1 cellular context compared by ENCODE assay signal in the genomic region with DNA sequence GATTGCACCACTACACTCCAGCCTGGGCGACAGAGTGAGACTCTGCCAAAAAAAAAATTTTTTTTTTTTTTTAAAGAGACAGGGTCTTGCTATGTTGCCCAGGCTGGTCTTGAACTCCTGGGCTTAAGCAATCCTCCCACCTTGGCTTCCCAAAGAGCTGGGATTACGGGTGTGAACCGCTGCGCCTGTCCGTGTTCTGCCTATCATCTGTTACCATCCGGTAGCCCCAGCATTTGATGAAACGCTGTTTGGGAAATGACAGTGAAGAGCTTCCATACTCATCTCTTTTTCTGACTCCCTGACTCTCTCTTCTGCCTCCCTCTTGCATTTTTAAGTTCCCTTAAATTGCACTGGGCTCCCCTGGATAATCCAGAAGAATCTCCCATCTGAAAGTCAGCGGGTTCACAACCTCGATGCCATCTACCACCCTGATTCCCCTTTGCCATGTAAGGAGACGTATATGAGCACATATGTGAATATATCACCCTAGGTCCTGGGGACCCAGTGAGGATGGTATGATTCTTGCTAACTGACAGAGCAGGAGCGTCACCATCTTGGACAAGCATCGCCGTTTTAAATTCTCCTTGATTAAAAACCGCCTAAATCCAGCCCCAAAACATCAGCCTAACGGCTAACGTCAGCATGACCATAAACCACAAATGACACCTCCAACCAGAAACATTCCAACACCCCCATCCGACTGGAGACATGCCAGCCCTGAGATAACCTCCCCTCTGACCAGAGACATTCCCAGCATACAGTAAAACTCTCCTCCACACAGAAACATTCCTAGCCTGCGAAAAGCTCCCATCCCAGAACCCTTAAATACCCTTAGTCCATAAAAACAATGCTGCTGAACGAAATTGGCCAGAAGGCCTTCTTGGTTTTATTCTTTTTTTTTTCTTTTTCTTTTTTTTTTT.
TF ChIP-seq lines count a peak whose summit lies in the region.

No MANE protein-coding gene starts in this region.

TF ChIP-seq in K562, 482 proteins besides CTCF, POLR2A, EP300 and RAD21 (continued from another document and continues in another):
- TF ChIP-seq, protein P1, sequence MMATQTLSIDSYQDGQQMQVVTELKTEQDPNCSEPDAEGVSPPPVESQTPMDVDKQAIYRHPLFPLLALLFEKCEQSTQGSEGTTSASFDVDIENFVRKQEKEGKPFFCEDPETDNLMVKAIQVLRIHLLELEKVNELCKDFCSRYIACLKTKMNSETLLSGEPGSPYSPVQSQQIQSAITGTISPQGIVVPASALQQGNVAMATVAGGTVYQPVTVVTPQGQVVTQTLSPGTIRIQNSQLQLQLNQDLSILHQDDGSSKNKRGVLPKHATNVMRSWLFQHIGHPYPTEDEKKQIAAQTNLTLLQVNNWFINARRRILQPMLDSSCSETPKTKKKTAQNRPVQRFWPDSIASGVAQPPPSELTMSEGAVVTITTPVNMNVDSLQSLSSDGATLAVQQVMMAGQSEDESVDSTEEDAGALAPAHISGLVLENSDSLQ (IDR thresholded peaks at IDR 0.05) = peak; percentile 93
- TF ChIP-seq FUS (optimal IDR thresholded peaks at IDR 0.05; ENCODE audit: low read depth, low read length) (no peak), FOXJ3 (CRISPR knock-in tag; IDR thresholded peaks at IDR 0.05) (no peak), CCNT2 (IDR thresholded peaks at IDR 0.05; ENCODE audit: borderline replicate concordance, extremely low read depth, insufficient read length, low read depth, low read length) (peak; percentile 34), ZNF282 (CRISPR knock-in tag; IDR thresholded peaks at IDR 0.05) (no peak), FOS (IDR thresholded peaks at IDR 0.05; ENCODE audit: extremely low read depth, insufficient read length) (no peak), SMARCA4 (IDR thresholded peaks at IDR 0.05) (peak; percentile 88), NR2C1 (IDR thresholded peaks at IDR 0.05) (no peak), NR2C1 (tag; IDR thresholded peaks at IDR 0.05) (peak; percentile 97), HDAC8 (tag; IDR thresholded peaks at IDR 0.05) (peak; percentile 99), LARP7 (IDR thresholded peaks at IDR 0.05) (no peak), PHF8 (IDR thresholded peaks at IDR 0.05; ENCODE audit: borderline replicate concordance, low read length) (no peak), SLC30A9 (CRISPR knock-in tag; IDR thresholded peaks at IDR 0.05) (peak; percentile 86; the same call in 1 of the 2 replicates), KLF10 (CRISPR knock-in tag; IDR thresholded peaks at IDR 0.05) (peak; percentile 88), NR4A1 (CRISPR knock-in tag; IDR thresholded peaks at IDR 0.05) (peak; percentile 98), NR4A1 (tag; IDR thresholded peaks at IDR 0.05) (peak; percentile 100), SIN3A (IDR thresholded peaks at IDR 0.05; ENCODE audit: borderline replicate concordance in 2 of 2, control insufficient read depth in 1 of 2, low read depth in 2 of 2, low read length in 2 of 2) (no peak), NFYB (IDR thresholded peaks at IDR 0.05; ENCODE audit: extremely low read depth, insufficient read length) (no peak), HOXB6 (CRISPR knock-in tag; IDR thresholded peaks at IDR 0.05; ENCODE audit: borderline replicate concordance) (peak; percentile 44; the same call in 1 of the 2 replicates), PHB (CRISPR knock-in tag; IDR thresholded peaks at IDR 0.05) (peak; percentile 98), ZBTB8A (IDR thresholded peaks at IDR 0.05; ENCODE audit: partially characterized antibody) (no peak), ZBTB7A (IDR thresholded peaks at IDR 0.05; ENCODE audit: borderline replicate concordance, control insufficient read depth, low read depth, low read length) (no peak), RBM39 (optimal IDR thresholded peaks at IDR 0.05; ENCODE audit: low read depth, low read length) (no peak), SREBF2 (CRISPR knock-in tag; IDR thresholded peaks at IDR 0.05) (no peak), TCF3 (CRISPR knock-in tag; IDR thresholded peaks at IDR 0.05) (peak; percentile 48), CTBP1 (IDR thresholded peaks at IDR 0.05; ENCODE audit: borderline replicate concordance) (peak; percentile 80), ZNF174 (CRISPR knock-in tag; IDR thresholded peaks at IDR 0.05) (peak; percentile 87; the same call in 1 of the 2 replicates), POLR2AphosphoS2 (IDR thresholded peaks at IDR 0.05; ENCODE audit: low read length) (no peak)
- TF ChIP-seq, protein P2, sequence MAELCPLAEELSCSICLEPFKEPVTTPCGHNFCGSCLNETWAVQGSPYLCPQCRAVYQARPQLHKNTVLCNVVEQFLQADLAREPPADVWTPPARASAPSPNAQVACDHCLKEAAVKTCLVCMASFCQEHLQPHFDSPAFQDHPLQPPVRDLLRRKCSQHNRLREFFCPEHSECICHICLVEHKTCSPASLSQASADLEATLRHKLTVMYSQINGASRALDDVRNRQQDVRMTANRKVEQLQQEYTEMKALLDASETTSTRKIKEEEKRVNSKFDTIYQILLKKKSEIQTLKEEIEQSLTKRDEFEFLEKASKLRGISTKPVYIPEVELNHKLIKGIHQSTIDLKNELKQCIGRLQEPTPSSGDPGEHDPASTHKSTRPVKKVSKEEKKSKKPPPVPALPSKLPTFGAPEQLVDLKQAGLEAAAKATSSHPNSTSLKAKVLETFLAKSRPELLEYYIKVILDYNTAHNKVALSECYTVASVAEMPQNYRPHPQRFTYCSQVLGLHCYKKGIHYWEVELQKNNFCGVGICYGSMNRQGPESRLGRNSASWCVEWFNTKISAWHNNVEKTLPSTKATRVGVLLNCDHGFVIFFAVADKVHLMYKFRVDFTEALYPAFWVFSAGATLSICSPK (IDR thresholded peaks at IDR 0.05; ENCODE audit: borderline replicate concordance) = 0 out of 2 replicates have a peak, but pooled peaks have one; percentile 22
- TF ChIP-seq, protein P3, sequence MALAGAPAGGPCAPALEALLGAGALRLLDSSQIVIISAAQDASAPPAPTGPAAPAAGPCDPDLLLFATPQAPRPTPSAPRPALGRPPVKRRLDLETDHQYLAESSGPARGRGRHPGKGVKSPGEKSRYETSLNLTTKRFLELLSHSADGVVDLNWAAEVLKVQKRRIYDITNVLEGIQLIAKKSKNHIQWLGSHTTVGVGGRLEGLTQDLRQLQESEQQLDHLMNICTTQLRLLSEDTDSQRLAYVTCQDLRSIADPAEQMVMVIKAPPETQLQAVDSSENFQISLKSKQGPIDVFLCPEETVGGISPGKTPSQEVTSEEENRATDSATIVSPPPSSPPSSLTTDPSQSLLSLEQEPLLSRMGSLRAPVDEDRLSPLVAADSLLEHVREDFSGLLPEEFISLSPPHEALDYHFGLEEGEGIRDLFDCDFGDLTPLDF (CRISPR knock-in tag; IDR thresholded peaks at IDR 0.05) = no peak
- TF ChIP-seq, protein P4, sequence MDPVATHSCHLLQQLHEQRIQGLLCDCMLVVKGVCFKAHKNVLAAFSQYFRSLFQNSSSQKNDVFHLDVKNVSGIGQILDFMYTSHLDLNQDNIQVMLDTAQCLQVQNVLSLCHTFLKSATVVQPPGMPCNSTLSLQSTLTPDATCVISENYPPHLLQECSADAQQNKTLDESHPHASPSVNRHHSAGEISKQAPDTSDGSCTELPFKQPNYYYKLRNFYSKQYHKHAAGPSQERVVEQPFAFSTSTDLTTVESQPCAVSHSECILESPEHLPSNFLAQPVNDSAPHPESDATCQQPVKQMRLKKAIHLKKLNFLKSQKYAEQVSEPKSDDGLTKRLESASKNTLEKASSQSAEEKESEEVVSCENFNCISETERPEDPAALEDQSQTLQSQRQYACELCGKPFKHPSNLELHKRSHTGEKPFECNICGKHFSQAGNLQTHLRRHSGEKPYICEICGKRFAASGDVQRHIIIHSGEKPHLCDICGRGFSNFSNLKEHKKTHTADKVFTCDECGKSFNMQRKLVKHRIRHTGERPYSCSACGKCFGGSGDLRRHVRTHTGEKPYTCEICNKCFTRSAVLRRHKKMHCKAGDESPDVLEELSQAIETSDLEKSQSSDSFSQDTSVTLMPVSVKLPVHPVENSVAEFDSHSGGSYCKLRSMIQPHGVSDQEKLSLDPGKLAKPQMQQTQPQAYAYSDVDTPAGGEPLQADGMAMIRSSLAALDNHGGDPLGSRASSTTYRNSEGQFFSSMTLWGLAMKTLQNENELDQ (CRISPR knock-in tag; IDR thresholded peaks at IDR 0.05; ENCODE audit: borderline replicate concordance) = no peak
- TF ChIP-seq, protein P5, sequence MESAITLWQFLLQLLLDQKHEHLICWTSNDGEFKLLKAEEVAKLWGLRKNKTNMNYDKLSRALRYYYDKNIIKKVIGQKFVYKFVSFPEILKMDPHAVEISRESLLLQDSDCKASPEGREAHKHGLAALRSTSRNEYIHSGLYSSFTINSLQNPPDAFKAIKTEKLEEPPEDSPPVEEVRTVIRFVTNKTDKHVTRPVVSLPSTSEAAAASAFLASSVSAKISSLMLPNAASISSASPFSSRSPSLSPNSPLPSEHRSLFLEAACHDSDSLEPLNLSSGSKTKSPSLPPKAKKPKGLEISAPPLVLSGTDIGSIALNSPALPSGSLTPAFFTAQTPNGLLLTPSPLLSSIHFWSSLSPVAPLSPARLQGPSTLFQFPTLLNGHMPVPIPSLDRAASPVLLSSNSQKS (CRISPR knock-in tag; IDR thresholded peaks at IDR 0.05) = peak; percentile 92
- TF ChIP-seq, protein P6, sequence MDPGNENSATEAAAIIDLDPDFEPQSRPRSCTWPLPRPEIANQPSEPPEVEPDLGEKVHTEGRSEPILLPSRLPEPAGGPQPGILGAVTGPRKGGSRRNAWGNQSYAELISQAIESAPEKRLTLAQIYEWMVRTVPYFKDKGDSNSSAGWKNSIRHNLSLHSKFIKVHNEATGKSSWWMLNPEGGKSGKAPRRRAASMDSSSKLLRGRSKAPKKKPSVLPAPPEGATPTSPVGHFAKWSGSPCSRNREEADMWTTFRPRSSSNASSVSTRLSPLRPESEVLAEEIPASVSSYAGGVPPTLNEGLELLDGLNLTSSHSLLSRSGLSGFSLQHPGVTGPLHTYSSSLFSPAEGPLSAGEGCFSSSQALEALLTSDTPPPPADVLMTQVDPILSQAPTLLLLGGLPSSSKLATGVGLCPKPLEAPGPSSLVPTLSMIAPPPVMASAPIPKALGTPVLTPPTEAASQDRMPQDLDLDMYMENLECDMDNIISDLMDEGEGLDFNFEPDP (CRISPR knock-in tag; IDR thresholded peaks at IDR 0.05) = peak; percentile 94
- TF ChIP-seq, protein P7, sequence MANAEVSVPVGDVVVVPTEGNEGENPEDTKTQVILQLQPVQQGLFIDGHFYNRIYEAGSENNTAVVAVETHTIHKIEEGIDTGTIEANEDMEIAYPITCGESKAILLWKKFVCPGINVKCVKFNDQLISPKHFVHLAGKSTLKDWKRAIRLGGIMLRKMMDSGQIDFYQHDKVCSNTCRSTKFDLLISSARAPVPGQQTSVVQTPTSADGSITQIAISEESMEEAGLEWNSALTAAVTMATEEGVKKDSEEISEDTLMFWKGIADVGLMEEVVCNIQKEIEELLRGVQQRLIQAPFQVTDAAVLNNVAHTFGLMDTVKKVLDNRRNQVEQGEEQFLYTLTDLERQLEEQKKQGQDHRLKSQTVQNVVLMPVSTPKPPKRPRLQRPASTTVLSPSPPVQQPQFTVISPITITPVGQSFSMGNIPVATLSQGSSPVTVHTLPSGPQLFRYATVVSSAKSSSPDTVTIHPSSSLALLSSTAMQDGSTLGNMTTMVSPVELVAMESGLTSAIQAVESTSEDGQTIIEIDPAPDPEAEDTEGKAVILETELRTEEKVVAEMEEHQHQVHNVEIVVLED (CRISPR knock-in tag; IDR thresholded peaks at IDR 0.05) = peak; percentile 85
- TF ChIP-seq, protein P8, sequence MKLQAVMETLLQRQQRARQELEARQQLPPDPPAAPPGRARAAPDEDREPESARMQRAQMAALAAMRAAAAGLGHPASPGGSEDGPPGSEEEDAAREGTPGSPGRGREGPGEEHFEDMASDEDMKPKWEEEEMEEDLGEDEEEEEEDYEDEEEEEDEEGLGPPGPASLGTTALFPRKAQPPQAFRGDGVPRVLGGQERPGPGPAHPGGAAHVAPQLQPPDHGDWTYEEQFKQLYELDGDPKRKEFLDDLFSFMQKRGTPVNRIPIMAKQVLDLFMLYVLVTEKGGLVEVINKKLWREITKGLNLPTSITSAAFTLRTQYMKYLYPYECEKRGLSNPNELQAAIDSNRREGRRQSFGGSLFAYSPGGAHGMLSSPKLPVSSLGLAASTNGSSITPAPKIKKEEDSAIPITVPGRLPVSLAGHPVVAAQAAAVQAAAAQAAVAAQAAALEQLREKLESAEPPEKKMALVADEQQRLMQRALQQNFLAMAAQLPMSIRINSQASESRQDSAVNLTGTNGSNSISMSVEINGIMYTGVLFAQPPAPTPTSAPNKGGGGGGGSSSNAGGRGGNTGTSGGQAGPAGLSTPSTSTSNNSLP (IDR thresholded peaks at IDR 0.05; ENCODE audit: borderline replicate concordance, low read depth, low read length) = peak; percentile 36; the same call in 1 of the 2 replicates
- TF ChIP-seq, protein P9, sequence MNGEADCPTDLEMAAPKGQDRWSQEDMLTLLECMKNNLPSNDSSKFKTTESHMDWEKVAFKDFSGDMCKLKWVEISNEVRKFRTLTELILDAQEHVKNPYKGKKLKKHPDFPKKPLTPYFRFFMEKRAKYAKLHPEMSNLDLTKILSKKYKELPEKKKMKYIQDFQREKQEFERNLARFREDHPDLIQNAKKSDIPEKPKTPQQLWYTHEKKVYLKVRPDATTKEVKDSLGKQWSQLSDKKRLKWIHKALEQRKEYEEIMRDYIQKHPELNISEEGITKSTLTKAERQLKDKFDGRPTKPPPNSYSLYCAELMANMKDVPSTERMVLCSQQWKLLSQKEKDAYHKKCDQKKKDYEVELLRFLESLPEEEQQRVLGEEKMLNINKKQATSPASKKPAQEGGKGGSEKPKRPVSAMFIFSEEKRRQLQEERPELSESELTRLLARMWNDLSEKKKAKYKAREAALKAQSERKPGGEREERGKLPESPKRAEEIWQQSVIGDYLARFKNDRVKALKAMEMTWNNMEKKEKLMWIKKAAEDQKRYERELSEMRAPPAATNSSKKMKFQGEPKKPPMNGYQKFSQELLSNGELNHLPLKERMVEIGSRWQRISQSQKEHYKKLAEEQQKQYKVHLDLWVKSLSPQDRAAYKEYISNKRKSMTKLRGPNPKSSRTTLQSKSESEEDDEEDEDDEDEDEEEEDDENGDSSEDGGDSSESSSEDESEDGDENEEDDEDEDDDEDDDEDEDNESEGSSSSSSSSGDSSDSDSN (IDR thresholded peaks at IDR 0.05; ENCODE audit: borderline replicate concordance in 1 of 2, low read depth in 2 of 2, low read length in 2 of 2) = no peak
- TF ChIP-seq, protein P10, sequence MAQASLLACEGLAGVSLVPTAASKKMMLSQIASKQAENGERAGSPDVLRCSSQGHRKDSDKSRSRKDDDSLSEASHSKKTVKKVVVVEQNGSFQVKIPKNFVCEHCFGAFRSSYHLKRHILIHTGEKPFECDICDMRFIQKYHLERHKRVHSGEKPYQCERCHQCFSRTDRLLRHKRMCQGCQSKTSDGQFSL (CRISPR knock-in tag; IDR thresholded peaks at IDR 0.05) = no peak
- TF ChIP-seq, protein P10 (tag; IDR thresholded peaks at IDR 0.05) = peak; percentile 44 to 98; a peak in 3 of 4 replicates
- TF ChIP-seq, protein P11, sequence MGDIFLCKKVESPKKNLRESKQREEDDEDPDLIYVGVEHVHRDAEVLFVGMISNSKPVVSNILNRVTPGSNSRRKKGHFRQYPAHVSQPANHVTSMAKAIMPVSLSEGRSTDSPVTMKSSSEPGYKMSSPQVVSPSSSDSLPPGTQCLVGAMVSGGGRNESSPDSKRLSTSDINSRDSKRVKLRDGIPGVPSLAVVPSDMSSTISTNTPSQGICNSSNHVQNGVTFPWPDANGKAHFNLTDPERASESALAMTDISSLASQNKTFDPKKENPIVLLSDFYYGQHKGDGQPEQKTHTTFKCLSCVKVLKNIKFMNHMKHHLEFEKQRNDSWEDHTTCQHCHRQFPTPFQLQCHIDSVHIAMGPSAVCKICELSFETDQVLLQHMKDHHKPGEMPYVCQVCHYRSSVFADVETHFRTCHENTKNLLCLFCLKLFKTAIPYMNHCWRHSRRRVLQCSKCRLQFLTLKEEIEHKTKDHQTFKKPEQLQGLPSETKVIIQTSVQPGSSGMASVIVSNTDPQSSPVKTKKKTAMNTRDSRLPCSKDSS (IDR thresholded peaks at IDR 0.05; ENCODE audit: low read depth, partially characterized antibody) = no peak
